8 cellular contexts compared by ENCODE assay signal in the genomic region with DNA sequence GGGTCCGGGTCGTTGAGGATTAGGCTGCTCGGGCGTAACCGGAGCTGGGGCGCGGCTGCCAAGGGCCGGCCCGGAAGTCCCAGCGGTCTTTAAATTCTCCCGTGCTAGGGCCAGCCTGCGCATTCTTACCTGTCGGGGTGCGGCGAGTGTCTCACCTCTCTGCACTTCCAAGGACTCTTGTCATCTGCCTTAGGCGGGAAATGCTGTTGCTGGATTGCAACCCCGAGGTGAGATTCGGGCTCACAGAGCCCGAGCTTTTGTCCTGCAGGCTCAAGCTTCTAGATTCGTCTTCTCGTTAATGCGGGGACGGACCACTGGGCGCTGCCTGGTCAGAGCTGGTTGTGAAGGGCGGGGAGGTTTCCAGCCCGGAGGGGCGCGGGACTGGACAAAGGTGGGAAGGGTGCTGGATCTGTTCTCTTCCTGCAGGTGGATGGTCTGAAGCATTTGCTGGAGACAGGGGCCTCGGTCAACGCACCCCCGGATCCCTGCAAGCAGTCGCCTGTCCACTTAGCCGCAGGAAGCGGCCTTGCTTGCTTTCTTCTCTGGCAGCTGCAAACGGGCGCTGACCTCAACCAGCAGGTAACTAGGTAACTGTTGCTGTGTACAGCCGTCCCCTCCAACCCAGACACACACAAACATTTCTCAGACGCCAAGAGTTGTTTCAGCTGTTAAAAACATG. TPM values are rescaled to one million over a fixed set of nuclear protein-coding genes. Genes with fewer than 3 reads are reported as not detected.
DNase-seq lines count a peak whose midpoint lies in the region; ATAC-seq, FAIRE-seq and TF ChIP-seq lines count a peak whose summit lies in the region.

A gene with protein sequence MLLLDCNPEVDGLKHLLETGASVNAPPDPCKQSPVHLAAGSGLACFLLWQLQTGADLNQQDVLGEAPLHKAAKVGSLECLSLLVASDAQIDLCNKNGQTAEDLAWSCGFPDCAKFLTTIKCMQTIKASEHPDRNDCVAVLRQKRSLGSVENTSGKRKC (plus strand): TSS at position 118 of the 679 bp plus-strand sequence. CDS start 83 bp downstream, at position 201.

- DNase-seq in BJ (ENCODE audit: low read depth) (no peak), NCI-H748 treated with DMSO at 0.1 percent for 48 hours (lab: John Stamatoyannopoulos, UW) (peak; percentile 52), MCF 10A (ENCODE audit: unreplicated experiment) (peak; percentile 41), islet precursor cell (peak; percentile 88), small intestine (peak; percentile 60), NCI-H446 treated with DMSO at 0.1 percent for 48 hours (lab: John Stamatoyannopoulos, UW) (no peak)

- CTCF ChIA-PET in BJ (lab: Yijun Ruan, JAX): interaction anchor here (0.9 to 1.4 kb wide), 7 partner anchors 9 to 213 kb away, joined by 3 to 4 read pairs (median 4); partner anchors contain the start of genes SNX25 and UFSP2
- CTCF ChIA-PET in MCF 10A (lab: Yijun Ruan, JAX): interaction anchor here (0.5 to 1.5 kb wide), 7 partner anchors 8 to 735 kb away, joined by 3 to 4 read pairs (median 3); partner anchors contain the start of gene CCDC110

- H3K36me3 ChIP-seq in BJ (ENCODE audit: control insufficient read depth, insufficient read depth, low read length) (peaks cover 3% of the 10 kb centered on the region), small intestine (ENCODE audit: control insufficient read depth in 2 of 2, insufficient read depth in 2 of 2, low read length in 2 of 2) (peaks cover 0 to 3% of the 10 kb centered on the region in 2 donors)

- POLR2A ChIA-PET in BJ (lab: Charles Lee) (interaction anchor here (0.7 kb wide), 1 partner anchor 1231 kb away, joined by 3 read pairs; no protein-coding TSS in a partner anchor), MCF 10A (lab: Yijun Ruan, JAX) (interaction anchor here (0.6 to 6.7 kb wide), 26 partner anchors 9 to 982 kb away, joined by 3 to 81 read pairs (median 4); partner anchors contain the start of genes CFAP97, SLC25A4, SNX25 and TLR3)

- H3K9me3 ChIP-seq in small intestine (ENCODE audit: control insufficient read depth, low read depth): no peaks in the 10 kb centered on the region

- H3K27me3 ChIP-seq in BJ (ENCODE audit: control insufficient read depth, insufficient read depth, low read length) (no peaks in the 10 kb centered on the region), small intestine (ENCODE audit: control insufficient read depth in 2 of 2, insufficient read depth in 2 of 2, low read length in 2 of 2) (no peaks in the 10 kb centered on the region)

- TF ChIP-seq CTCF in BJ (IDR thresholded peaks at IDR 0.05; ENCODE audit: insufficient read depth, low read depth, low read length): no peak
- TF ChIP-seq CTCF in MCF 10A (IDR thresholded peaks at IDR 0.05; ENCODE audit: unreplicated experiment): no peak

- peak within 1 kb of the TSS; percentile 100 for H3K27ac ChIP-seq in small intestine (ENCODE audit: low read depth in 1 of 2, low read length in 1 of 2)

- peaks cover 7% of the 10 kb centered on the region for H3K4me1 Mint-ChIP-seq in MCF 10A (ENCODE audit: insufficient read depth, unreplicated experiment)

- intact Hi-C loops in MCF 10A (cut with micrococcal nuclease): loop anchor here (2.0 to 5.0 kb wide), 2 partner anchors 194 to 200 kb away; partner anchors contain the start of gene CFAP97

- no peaks in the 10 kb centered on the region for H3K9me3 Mint-ChIP-seq in MCF 10A (ENCODE audit: unreplicated experiment)

- FAIRE-seq in small intestine (lab: Jason Lieb, UNC): no peak

- no peaks in the 10 kb centered on the region for H3K4me1 ChIP-seq in small intestine (ENCODE audit: control insufficient read depth in 2 of 2, insufficient read depth in 1 of 2, low read depth in 1 of 2, low read length in 1 of 2)

- peak within 1 kb of the TSS; percentile 88 for H3K4me3 Mint-ChIP-seq in MCF 10A (ENCODE audit: unreplicated experiment)

- WGBS in small intestine, 3 donors: 3 to 10% (median 9%) methylated on average over 36 to 38 of the region's 38 CpGs

- BruUV-seq in MCF 10A (replicated peaks; lab: Mats Ljungman, UMichigan): no TSS peak

- H3K27ac Mint-ChIP-seq in MCF 10A (ENCODE audit: low read depth, unreplicated experiment): peak within 1 kb of the TSS; percentile 99

- peaks cover 50% of the 10 kb centered on the region for H3K36me3 Mint-ChIP-seq in MCF 10A (ENCODE audit: insufficient read depth, unreplicated experiment)

- H3K4me3 ChIP-seq in BJ (ENCODE audit: low read depth, low read length): peak within 1 kb of the TSS; percentile 84
- peak within 1 kb of the TSS; percentile 71 to 94 for H3K4me3 ChIP-seq in small intestine (ENCODE audit: low read depth in 1 of 2, low read length in 2 of 2)

- H3K27me3 Mint-ChIP-seq in MCF 10A (ENCODE audit: insufficient read depth, unreplicated experiment): no peaks in the 10 kb centered on the region

- peak; percentile 0 for ATAC-seq in GM21737 (IDR thresholded peaks at IDR 0.05; ENCODE audit: unreplicated experiment)
- ATAC-seq in GM21390 (IDR thresholded peaks at IDR 0.05; ENCODE audit: unreplicated experiment): no peak

RNA-seq across cellular contexts. Expression of the gene that starts here (rescaled TPM):
- polyA plus RNA-seq in BJ (2011; rRNA removed) (13.2 and 13.7 TPM in 2 replicates), small intestine (10 to 100 TPM in 1 of 3 donors, 1 to 10 TPM in 2; 8.2 to 12.7 (median 8.5) TPM)
- polyA minus RNA-seq in BJ (2011; rRNA and poly(A)+ RNA removed): 1.7 and 6.9 TPM in 2 replicates
- 4.4 and 5.5 TPM in 2 replicates for total RNA-seq in MCF 10A (2022)

Comparison
In these comparisons a context has a peak if more than half of its experiments do, and no peak if none do; other contexts are left out.
1. DNase-seq: peak in NCI-H748 treated with DMSO at 0.1 percent for 48 hours (single experiment), MCF 10A (single experiment), islet precursor cell (single experiment) and small intestine (single experiment); none in BJ (single experiment) and NCI-H446 treated with DMSO at 0.1 percent for 48 hours (single experiment).